9 cellular contexts compared by ENCODE assay signal in the genomic region with DNA sequence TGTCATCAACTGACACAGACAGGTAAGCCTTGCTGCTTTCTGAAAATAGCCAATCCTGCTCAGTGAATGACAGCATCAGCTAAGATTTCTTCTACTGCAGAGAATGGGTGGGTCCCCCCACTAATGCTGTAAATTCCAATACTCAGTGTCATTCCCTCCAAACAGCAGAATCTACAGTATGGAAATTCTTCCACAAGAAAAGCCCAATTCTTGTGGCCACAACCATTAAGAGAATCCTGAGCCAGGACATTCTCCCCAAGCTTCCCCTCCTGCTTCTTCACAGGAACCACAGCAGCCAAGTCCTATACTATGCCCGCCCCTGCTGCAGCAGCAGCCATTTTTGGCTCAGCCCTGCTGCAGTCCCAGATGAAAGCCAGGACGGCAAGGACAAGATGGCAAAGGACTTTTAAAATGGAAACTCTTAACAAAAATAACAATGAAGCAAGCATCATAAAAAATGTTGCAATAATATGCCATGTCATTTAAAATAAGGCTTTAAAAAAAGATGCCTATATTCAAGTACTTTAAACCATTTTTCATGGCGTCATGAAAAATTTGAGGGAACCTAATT. TPM values are rescaled to one million over a fixed set of nuclear protein-coding genes. Genes with fewer than 3 reads are reported as not detected.
DNase-seq lines count a peak whose midpoint lies in the region; ATAC-seq and TF ChIP-seq lines count a peak whose summit lies in the region.
"Had no signal": no experiment of that assay in that cellular context is flagged by ENCODE, and none has a peak within 500 bp of the region (broad histone marks: within the 10 kb centered on the region; RNA-seq: fewer than 3 reads in every experiment).

No MANE protein-coding gene starts in this region.

- H3K36me3 ChIP-seq in IMR-90 (ENCODE audit: control insufficient read depth, insufficient read depth, low read length) = peaks cover 11% of the 10 kb centered on the region
- H3K36me3 ChIP-seq in mesendoderm (ENCODE audit: control insufficient read depth, insufficient read depth, low read length) = no peaks in the 10 kb centered on the region

- H3K23ac ChIP-seq in IMR-90 (ENCODE audit: low read depth, low read length) = peak overlapping the region; percentile 31; the same call in 1 of the 2 replicates
- H3K23ac ChIP-seq in mesendoderm (ENCODE audit: low read length) = no peak overlapping the region

- no peak overlapping the region; the same call in 1 of the 2 replicates for H3K14ac ChIP-seq in IMR-90 (replicated peaks; ENCODE audit: low read depth, low read length)

- H3K9ac ChIP-seq in IMR-90 (ENCODE audit: low read depth, low read length) = no peak overlapping the region; the same call in 1 of the 2 replicates
- no peak overlapping the region for H3K9ac ChIP-seq in mesendoderm (ENCODE audit: low read length)

- H4K5ac ChIP-seq in IMR-90 (ENCODE audit: low read depth, low read length) = no peak overlapping the region; the same call in 1 of the 2 replicates
- H4K5ac ChIP-seq in mesendoderm (ENCODE audit: low read length) = no peak overlapping the region

- no TSS peak for BruUV-seq in IMR-90 (replicated peaks; lab: Mats Ljungman, UMichigan)

- H3K9me3 ChIP-seq in IMR-90 (ENCODE audit: control insufficient read depth, insufficient read depth, low read length) = no peaks in the 10 kb centered on the region

- no peak overlapping the region for H3K4me3 Mint-ChIP-seq in dendritic cell treated with granulocyte-macrophage colony-stimulating factor and Interleukin-4, amounts not matched to agents 40 ng/mL and 50 ng/mL, for 4 days

- H3K9me1 ChIP-seq in IMR-90 (ENCODE audit: insufficient read depth, low read length) = peaks cover 16% of the 10 kb centered on the region

- H3K4me1 Mint-ChIP-seq in dendritic cell treated with granulocyte-macrophage colony-stimulating factor and Interleukin-4, amounts not matched to agents 40 ng/mL and 50 ng/mL, for 4 days (ENCODE audit: low read depth) = peaks cover 15% of the 10 kb centered on the region

- peak overlapping the region; percentile 91 for H2BK5ac ChIP-seq in IMR-90 (ENCODE audit: low read depth, low read length, poor library complexity, severe bottlenecking)
- no peak overlapping the region for H2BK5ac ChIP-seq in mesendoderm (ENCODE audit: low read length)

- peaks cover 5% of the 10 kb centered on the region for H3K4me1 ChIP-seq in IMR-90 (ENCODE audit: control insufficient read depth, insufficient read depth, low read length)
- H3K4me1 ChIP-seq in mesendoderm (ENCODE audit: control insufficient read depth, low read depth, low read length) = no peaks in the 10 kb centered on the region

- no peak overlapping the region for H2AFZ ChIP-seq in IMR-90 (replicated peaks; ENCODE audit: low read length, poor library complexity)

- peak overlapping the region in 1 of 2 experiments; percentile 91; a peak in 2 of 4 replicates for H4K8ac ChIP-seq in IMR-90 (ENCODE audit: low read depth in 2 of 2, low read length in 2 of 2)
- no peak overlapping the region for H4K8ac ChIP-seq in mesendoderm (ENCODE audit: low read depth, low read length)

- POLR2A ChIA-PET in IMR-90 (lab: Charles Lee; ENCODE audit: unreplicated experiment) = no interaction called here

- H3K36me3 Mint-ChIP-seq in dendritic cell treated with granulocyte-macrophage colony-stimulating factor and Interleukin-4, amounts not matched to agents 40 ng/mL and 50 ng/mL, for 4 days (ENCODE audit: low read depth) = peaks cover 40% of the 10 kb centered on the region

- H2AK5ac ChIP-seq in IMR-90 (ENCODE audit: low read depth, low read length) = peak overlapping the region; percentile 26; the same call in 1 of the 2 replicates
- no peak overlapping the region for H2AK5ac ChIP-seq in mesendoderm (ENCODE audit: low read length)

- no peaks in the 10 kb centered on the region for H3K9me3 Mint-ChIP-seq in dendritic cell treated with granulocyte-macrophage colony-stimulating factor and Interleukin-4, amounts not matched to agents 40 ng/mL and 50 ng/mL, for 4 days

- TF ChIP-seq RAD21 in IMR-90 (IDR thresholded peaks at IDR 0.05; ENCODE audit: low read length) = peak; percentile 15; the same call in 1 of the 2 replicates

- CTCF ChIA-PET in IMR-90 (lab: Yijun Ruan, JAX) = interaction anchor here (0.6 to 1.0 kb wide), 2 partner anchors 13 to 385 kb away, joined by 4 to 5 read pairs; no protein-coding TSS in a partner anchor

- no peak for TF ChIP-seq CTCF in 22Rv1 (IDR thresholded peaks at IDR 0.05)
- TF ChIP-seq CTCF in IMR-90 (conservative IDR thresholded peaks at IDR 0.05; ENCODE audit: low read depth, low read length) = no peak

- H3K79me1 ChIP-seq in IMR-90 (ENCODE audit: low read depth in 1 of 2, low read length in 2 of 2) = peaks cover 11 to 70% of the 10 kb centered on the region in 2 experiments
- H3K79me1 ChIP-seq in mesendoderm (ENCODE audit: low read length) = peaks cover 13% of the 10 kb centered on the region

- H3K4me2 ChIP-seq in IMR-90 (ENCODE audit: low read depth, low read length) (peak overlapping the region; percentile 73; the same call in 1 of the 2 replicates), mesendoderm (ENCODE audit: low read length) (no peak overlapping the region)

- H2BK15ac ChIP-seq in IMR-90 (ENCODE audit: low read depth, low read length) (peak overlapping the region; percentile 1; the same call in 2 of the 3 replicates), mesendoderm (replicated peaks; ENCODE audit: low read depth) (no peak overlapping the region)

- H3K27ac ChIP-seq in 22Rv1 (peak overlapping the region; percentile 61), IMR-90 (ENCODE audit: insufficient read depth, low read length) (peak overlapping the region; percentile 47), mesendoderm (ENCODE audit: low read depth, low read length) (no peak overlapping the region)

- H4K20me1 ChIP-seq in IMR-90 (ENCODE audit: insufficient read depth, low read length) = peaks cover 24% of the 10 kb centered on the region

- no peaks in the 10 kb centered on the region for H3K27me3 ChIP-seq in IMR-90 (ENCODE audit: control insufficient read depth, insufficient read depth, low read length)
- no peaks in the 10 kb centered on the region for H3K27me3 ChIP-seq in mesendoderm (ENCODE audit: insufficient read depth, low read length, poor library complexity)

- in situ Hi-C loops in IMR-90 (cut with MboI; ENCODE audit: low sequenced_read_pairs) = no loop called here

- H2BK20ac ChIP-seq in IMR-90 (ENCODE audit: low read depth, low read length) = peak overlapping the region; percentile 60

- no peak for TF ChIP-seq POLR2A in IMR-90 (IDR thresholded peaks at IDR 0.05; ENCODE audit: low read depth, low read length)

- dilution Hi-C loops in IMR-90 (cut with HindIII; ENCODE audit: low sequenced_read_pairs, unreplicated experiment) = no loop called here

- no peaks in the 10 kb centered on the region for H3K27me3 Mint-ChIP-seq in dendritic cell treated with granulocyte-macrophage colony-stimulating factor and Interleukin-4, amounts not matched to agents 40 ng/mL and 50 ng/mL, for 4 days

- ATAC-seq in IMR-90 (ENCODE audit: low read depth) = peak; percentile 91
- no peak for ATAC-seq in HG02938 (IDR thresholded peaks at IDR 0.05; ENCODE audit: unreplicated experiment)
- ATAC-seq in HG02759 (IDR thresholded peaks at IDR 0.05; ENCODE audit: unreplicated experiment) = no peak

- peak overlapping the region; percentile 43; the same call in 1 of the 2 replicates for H3K18ac ChIP-seq in IMR-90 (ENCODE audit: low read depth, low read length)
- H3K18ac ChIP-seq in mesendoderm (ENCODE audit: low read length) = no peak overlapping the region

- H2BK120ac ChIP-seq in IMR-90 (ENCODE audit: low read depth, low read length) = peak overlapping the region; percentile 67
- no peak overlapping the region for H2BK120ac ChIP-seq in mesendoderm (ENCODE audit: low read depth, low read length)

- intact Hi-C loops in IMR-90 (cut with micrococcal nuclease) = no loop called here
- intact Hi-C loops in dendritic cell treated with granulocyte-macrophage colony-stimulating factor and Interleukin-4, amounts not matched to agents 40 ng/mL and 50 ng/mL, for 4 days (cut with micrococcal nuclease) = no loop called here

- DNase-seq in IMR-90 = peak; percentile 96
- peak; percentile 94 for DNase-seq in mesendoderm
- DNase-seq in activated CD4-positive, alpha-beta T cell treated with anti-CD3 and anti-CD28 coated beads for 1 hour = no peak
- DNase-seq in NK-92 treated with Interleukin-12 subunit alpha and Interleukin-12 subunit beta, amount 100 ng/mL, for 24 hours (lab: John Stamatoyannopoulos, UW) = no peak
- DNase-seq: DND-41 had no signal

- H4K91ac ChIP-seq in IMR-90 (ENCODE audit: insufficient read depth, low read depth, low read length) = peak overlapping the region; percentile 66; the same call in 1 of the 2 replicates

- H3K27ac Mint-ChIP-seq in dendritic cell treated with granulocyte-macrophage colony-stimulating factor and Interleukin-4, amounts not matched to agents 40 ng/mL and 50 ng/mL, for 4 days = peak overlapping the region; percentile 39

- peaks cover 18% of the 10 kb centered on the region for H3K79me2 ChIP-seq in mesendoderm (ENCODE audit: control insufficient read depth, insufficient read depth, low read length)

- H3K56ac ChIP-seq in IMR-90 (ENCODE audit: extremely low read depth, insufficient read depth, low read length) (peak overlapping the region; percentile 53; the same call in 1 of the 2 replicates), mesendoderm (ENCODE audit: low read length) (no peak overlapping the region)

- H3K4me3 ChIP-seq in IMR-90 (ENCODE audit: insufficient read depth, low read depth, low read length) (no peak overlapping the region), mesendoderm (ENCODE audit: low read length) (no peak overlapping the region)

- H3K4ac ChIP-seq in IMR-90 (ENCODE audit: low read depth, low read length) (peak overlapping the region; percentile 55), mesendoderm (ENCODE audit: low read depth, low read length) (no peak overlapping the region)

- WGBS in IMR-90 (ENCODE audit: extremely low coverage in 2 of 2, insufficient read length in 1 of 2), 2 experiments = no CpG with 5 or more reads among the region's 3 CpGs
- no CpG with 5 or more reads among the region's 3 CpGs for WGBS in mesendoderm (ENCODE audit: extremely low coverage, insufficient coverage, low lambda C conversion rate)

- H2AK9ac ChIP-seq in IMR-90 (replicated peaks; ENCODE audit: low read depth, low read length, poor library complexity) = peak overlapping the region; percentile 12

TF ChIP-seq in IMR-90, 13 proteins besides CTCF, POLR2A, EP300 and RAD21 (continues in another document):
- TF ChIP-seq NFE2L2 (IDR thresholded peaks at IDR 0.05; ENCODE audit: low read depth, low read length) (no peak; the same call in 1 of the 2 replicates), MAZ (IDR thresholded peaks at IDR 0.05; ENCODE audit: borderline replicate concordance, low read depth, low read length) (no peak), MXI1 (IDR thresholded peaks at IDR 0.05; ENCODE audit: borderline replicate concordance, low read depth, low read length) (no peak), BHLHE40 (IDR thresholded peaks at IDR 0.05; ENCODE audit: low read depth, low read length) (no peak)

RNA-seq across cellular contexts. Expression of a gene that starts 26.8 kb away (rescaled TPM):
- total RNA-seq in IMR-90 (2012; rRNA removed) = 25.8 and 29.2 TPM in 2 replicates
- polyA plus RNA-seq in IMR-90 (2012; rRNA removed) = 49.2 and 49.6 TPM in 2 replicates
- 13.0 and 18.0 TPM in 2 replicates for polyA plus RNA-seq in IMR-90 (2012; cell fraction: cytosol; rRNA removed)
- 47.7 and 85.2 TPM in 2 replicates for polyA plus RNA-seq in IMR-90 (2012; cell fraction: nucleus; rRNA removed; ENCODE audit: low replicate concordance)
- polyA plus RNA-seq in mesendoderm (2013, experiment 1 of 2) = 59.6 TPM
- 61.5 TPM for polyA plus RNA-seq in mesendoderm (2013, experiment 2 of 2)

Comparison
In these comparisons a context has a peak if more than half of its experiments do, and no peak if none do; other contexts are left out.
1. DNase-seq: peak in IMR-90 (single experiment) and mesendoderm (single experiment); none in activated CD4-positive, alpha-beta T cell treated with anti-CD3 and anti-CD28 coated beads for 1 hour (single experiment) and NK-92 treated with Interleukin-12 subunit alpha and Interleukin-12 subunit beta, amount 100 ng/mL, for 24 hours (single experiment).